Comparison of ENCODE assay signal across 11 cellular contexts in genomic region chr6:147467463-147467862, GRCh38. TPM values are rescaled to one million over a fixed set of nuclear protein-coding genes. Genes with fewer than 3 reads are reported as not detected.
"Had no signal": no experiment of that assay in that cellular context is flagged by ENCODE, and none has a peak within 500 bp of the region (broad histone marks: within the 10 kb centered on the region; RNA-seq: fewer than 3 reads in every experiment).

No MANE protein-coding gene starts in this region.

- H2AFZ ChIP-seq: GM23248 had no signal

- H3K36me3 ChIP-seq: HAP-1 had no signal

- H3K9ac ChIP-seq: GM23248 had no signal

- H3K27ac Mint-ChIP-seq: GM23338, H9, HFFc6 had no signal

- H3K27ac ChIP-seq: GM23248 had no signal

- H3K4me3 ChIP-seq: GM23248, GM23338, HAP-1 had no signal

- ATAC-seq: GM23338, HCT116 had no signal

- H3K9me3 Mint-ChIP-seq: GM23338, HFFc6 had no signal

- H3K4me3 Mint-ChIP-seq: GM23338, H9, HFFc6 had no signal

- H3K9me3 ChIP-seq: HAP-1 had no signal

- FAIRE-seq: H1, H54 had no signal

- DNase-seq: GM23248, GOT3, H7, H9, HCEC 1CT, HFFc6 had no signal

- H3K4me2 ChIP-seq: GM23338 had no signal

RNA-seq across cellular contexts. Expression of gene SAMD5, which starts 41.0 kb away (rescaled TPM):
- total RNA-seq: GM23248, HFFc6 had no signal
- polyA plus RNA-seq: GM23248, GM23338 had no signal
